1 cellular context compared by ENCODE assay signal in the genomic region with DNA sequence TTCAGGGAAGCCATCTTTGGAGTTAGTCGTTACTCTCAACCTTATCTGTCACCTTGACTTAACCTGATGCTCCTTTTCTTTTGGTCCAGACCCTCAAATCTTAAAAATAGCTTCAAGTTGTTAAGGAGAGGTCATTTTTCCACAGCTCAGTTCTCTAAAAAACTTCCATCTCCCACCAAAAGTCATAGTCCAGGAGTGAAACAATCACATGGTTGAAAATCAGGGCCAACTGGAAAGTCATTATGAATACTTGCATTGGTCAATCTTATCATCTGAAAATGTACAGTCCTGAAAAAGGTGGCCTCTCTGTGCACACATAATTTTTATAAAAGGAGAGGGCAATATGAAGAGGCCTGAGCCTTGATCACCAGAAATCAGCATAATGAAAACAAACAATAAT.
A peak's percentile ranks its signal among the peaks of the same experiment; 100 is the strongest.
TF ChIP-seq lines count a peak whose summit lies in the region.

No MANE protein-coding gene starts in this region.

TF ChIP-seq in HepG2, 621 proteins besides CTCF, POLR2A, EP300 and RAD21 (continued from another document):
- TF ChIP-seq, protein P1, sequence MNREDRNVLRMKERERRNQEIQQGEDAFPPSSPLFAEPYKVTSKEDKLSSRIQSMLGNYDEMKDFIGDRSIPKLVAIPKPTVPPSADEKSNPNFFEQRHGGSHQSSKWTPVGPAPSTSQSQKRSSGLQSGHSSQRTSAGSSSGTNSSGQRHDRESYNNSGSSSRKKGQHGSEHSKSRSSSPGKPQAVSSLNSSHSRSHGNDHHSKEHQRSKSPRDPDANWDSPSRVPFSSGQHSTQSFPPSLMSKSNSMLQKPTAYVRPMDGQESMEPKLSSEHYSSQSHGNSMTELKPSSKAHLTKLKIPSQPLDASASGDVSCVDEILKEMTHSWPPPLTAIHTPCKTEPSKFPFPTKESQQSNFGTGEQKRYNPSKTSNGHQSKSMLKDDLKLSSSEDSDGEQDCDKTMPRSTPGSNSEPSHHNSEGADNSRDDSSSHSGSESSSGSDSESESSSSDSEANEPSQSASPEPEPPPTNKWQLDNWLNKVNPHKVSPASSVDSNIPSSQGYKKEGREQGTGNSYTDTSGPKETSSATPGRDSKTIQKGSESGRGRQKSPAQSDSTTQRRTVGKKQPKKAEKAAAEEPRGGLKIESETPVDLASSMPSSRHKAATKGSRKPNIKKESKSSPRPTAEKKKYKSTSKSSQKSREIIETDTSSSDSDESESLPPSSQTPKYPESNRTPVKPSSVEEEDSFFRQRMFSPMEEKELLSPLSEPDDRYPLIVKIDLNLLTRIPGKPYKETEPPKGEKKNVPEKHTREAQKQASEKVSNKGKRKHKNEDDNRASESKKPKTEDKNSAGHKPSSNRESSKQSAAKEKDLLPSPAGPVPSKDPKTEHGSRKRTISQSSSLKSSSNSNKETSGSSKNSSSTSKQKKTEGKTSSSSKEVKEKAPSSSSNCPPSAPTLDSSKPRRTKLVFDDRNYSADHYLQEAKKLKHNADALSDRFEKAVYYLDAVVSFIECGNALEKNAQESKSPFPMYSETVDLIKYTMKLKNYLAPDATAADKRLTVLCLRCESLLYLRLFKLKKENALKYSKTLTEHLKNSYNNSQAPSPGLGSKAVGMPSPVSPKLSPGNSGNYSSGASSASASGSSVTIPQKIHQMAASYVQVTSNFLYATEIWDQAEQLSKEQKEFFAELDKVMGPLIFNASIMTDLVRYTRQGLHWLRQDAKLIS (CRISPR knock-in tag; IDR thresholded peaks at IDR 0.05): no peak
- TF ChIP-seq RFX1 (IDR thresholded peaks at IDR 0.05) (no peak), ZNF317 (CRISPR knock-in tag; IDR thresholded peaks at IDR 0.05) (peak; percentile 72; the same call in 1 of the 2 replicates)
TF ChIP-seq in HepG2: peak in this region for 1.
